In the genomic region with DNA sequence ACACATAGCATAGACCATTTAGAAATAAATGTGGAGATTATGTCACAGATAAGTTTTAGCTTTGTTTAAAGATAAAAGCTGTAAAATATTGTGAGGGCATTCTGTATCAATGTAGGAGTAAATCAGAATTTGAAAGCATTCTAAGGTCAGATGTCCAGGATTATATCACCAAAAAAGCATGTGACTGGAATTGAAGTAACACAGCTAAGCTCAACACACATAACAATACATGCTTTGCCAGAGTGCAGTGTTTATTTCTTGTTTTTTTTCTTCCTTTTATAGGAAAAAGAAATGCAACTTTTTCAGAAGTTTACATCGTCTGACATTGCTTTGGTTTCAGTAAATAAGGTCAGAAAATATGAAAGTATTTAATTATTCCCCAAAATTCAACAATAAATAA, we compare ENCODE assay signal across 1 cellular context.
TF ChIP-seq lines count a peak whose summit lies in the region.

No MANE protein-coding gene starts in this region.

TF ChIP-seq in SK-N-SH treated with all-trans-retinoic acid at 6 μM for 48 hours, 23 proteins besides CTCF, POLR2A, EP300 and RAD21 (continued from another document):
- TF ChIP-seq, protein P1, sequence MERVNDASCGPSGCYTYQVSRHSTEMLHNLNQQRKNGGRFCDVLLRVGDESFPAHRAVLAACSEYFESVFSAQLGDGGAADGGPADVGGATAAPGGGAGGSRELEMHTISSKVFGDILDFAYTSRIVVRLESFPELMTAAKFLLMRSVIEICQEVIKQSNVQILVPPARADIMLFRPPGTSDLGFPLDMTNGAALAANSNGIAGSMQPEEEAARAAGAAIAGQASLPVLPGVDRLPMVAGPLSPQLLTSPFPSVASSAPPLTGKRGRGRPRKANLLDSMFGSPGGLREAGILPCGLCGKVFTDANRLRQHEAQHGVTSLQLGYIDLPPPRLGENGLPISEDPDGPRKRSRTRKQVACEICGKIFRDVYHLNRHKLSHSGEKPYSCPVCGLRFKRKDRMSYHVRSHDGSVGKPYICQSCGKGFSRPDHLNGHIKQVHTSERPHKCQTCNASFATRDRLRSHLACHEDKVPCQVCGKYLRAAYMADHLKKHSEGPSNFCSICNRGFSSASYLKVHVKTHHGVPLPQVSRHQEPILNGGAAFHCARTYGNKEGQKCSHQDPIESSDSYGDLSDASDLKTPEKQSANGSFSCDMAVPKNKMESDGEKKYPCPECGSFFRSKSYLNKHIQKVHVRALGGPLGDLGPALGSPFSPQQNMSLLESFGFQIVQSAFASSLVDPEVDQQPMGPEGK (CRISPR knock-in tag; IDR thresholded peaks at IDR 0.05; ENCODE audit: borderline replicate concordance) = no peak
- TF ChIP-seq ZNF8 (CRISPR knock-in tag; IDR thresholded peaks at IDR 0.05) (no peak), CSDC2 (CRISPR knock-in tag; IDR thresholded peaks at IDR 0.05) (no peak), ZNF565 (CRISPR knock-in tag; conservative IDR thresholded peaks at IDR 0.05; ENCODE audit: low read depth) (no peak)
- TF ChIP-seq, protein P2, sequence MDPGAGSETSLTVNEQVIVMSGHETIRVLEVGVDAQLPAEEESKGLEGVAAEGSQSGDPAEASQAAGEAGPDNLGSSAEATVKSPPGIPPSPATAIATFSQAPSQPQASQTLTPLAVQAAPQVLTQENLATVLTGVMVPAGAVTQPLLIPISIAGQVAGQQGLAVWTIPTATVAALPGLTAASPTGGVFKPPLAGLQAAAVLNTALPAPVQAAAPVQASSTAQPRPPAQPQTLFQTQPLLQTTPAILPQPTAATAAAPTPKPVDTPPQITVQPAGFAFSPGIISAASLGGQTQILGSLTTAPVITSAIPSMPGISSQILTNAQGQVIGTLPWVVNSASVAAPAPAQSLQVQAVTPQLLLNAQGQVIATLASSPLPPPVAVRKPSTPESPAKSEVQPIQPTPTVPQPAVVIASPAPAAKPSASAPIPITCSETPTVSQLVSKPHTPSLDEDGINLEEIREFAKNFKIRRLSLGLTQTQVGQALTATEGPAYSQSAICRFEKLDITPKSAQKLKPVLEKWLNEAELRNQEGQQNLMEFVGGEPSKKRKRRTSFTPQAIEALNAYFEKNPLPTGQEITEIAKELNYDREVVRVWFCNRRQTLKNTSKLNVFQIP (CRISPR knock-in tag; IDR thresholded peaks at IDR 0.05; ENCODE audit: borderline replicate concordance, low read depth) = no peak
TF ChIP-seq in SK-N-SH treated with all-trans-retinoic acid at 6 μM for 48 hours: peak in this region for 0.
